Comparison of ENCODE assay signal across 1 cellular context in genomic region chr3:105364113-105364512, GRCh38.
TF ChIP-seq lines count a peak whose summit lies in the region.

No MANE protein-coding gene starts in this region.

TF ChIP-seq in IMR-90, 13 proteins besides CTCF, POLR2A, EP300 and RAD21 (continued from another document):
- TF ChIP-seq ELK1 (IDR thresholded peaks at IDR 0.05; ENCODE audit: borderline replicate concordance, low read depth, low read length), result no peak
- TF ChIP-seq RCOR1 (IDR thresholded peaks at IDR 0.05; ENCODE audit: insufficient replicate concordance, low read length), result no peak
- no peak for TF ChIP-seq FOS (IDR thresholded peaks at IDR 0.05; ENCODE audit: low read depth, low read length)
- TF ChIP-seq RFX5 (IDR thresholded peaks at IDR 0.05; ENCODE audit: low read depth, low read length), result no peak
